Comparison of ENCODE assay signal across 20 cellular contexts in the genomic region with DNA sequence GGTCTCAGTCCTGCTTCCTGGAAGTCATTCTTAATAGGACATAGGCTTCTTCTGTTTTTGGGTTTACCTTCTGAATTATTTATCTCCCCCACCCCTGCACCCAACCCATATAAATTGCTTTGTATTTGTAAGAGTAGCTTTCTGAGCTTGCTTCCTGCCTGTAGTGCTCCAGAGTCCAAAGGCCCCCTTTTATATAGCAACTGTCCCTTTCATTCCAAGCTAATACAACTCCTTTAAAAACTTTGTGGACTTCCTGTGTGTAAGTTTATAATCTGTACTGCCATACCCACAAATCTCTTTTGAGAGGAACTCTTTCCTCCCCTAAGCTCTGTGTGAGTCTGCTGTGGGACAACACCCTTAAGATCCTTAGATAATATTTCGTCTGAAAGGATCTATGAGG. TPM values are rescaled to one million over a fixed set of nuclear protein-coding genes. Genes with fewer than 3 reads are reported as not detected.
DNase-seq lines count a peak whose midpoint lies in the region; ATAC-seq and TF ChIP-seq lines count a peak whose summit lies in the region.
"Had no signal": no experiment of that assay in that cellular context is flagged by ENCODE, and none has a peak within 500 bp of the region (broad histone marks: within the 10 kb centered on the region; RNA-seq: fewer than 3 reads in every experiment).

No MANE protein-coding gene starts in this region.

- no peaks in the 10 kb centered on the region for H3K27me3 Mint-ChIP-seq in activated naive CD4-positive, alpha-beta T cell treated with anti-CD3 and anti-CD28 coated beads, Interleukin-2, amount 50 U/mL, for 24 hours
- no peaks in the 10 kb centered on the region for H3K27me3 Mint-ChIP-seq in T-helper 2 cell treated with Interferon-gamma antibody and Interleukin-4, amounts not matched to agents 5 μg/mL and 100 μg/mL, for 36 hours (ENCODE audit: low read depth)
- H3K27me3 Mint-ChIP-seq in CD8-positive, alpha-beta T cell (ENCODE audit: low read depth): no peaks in the 10 kb centered on the region
- H3K27me3 Mint-ChIP-seq: CD4-positive, alpha-beta T cell had no signal

- H3K4me1 ChIP-seq in hepatocyte (ENCODE audit: insufficient read depth): peaks cover 11% of the 10 kb centered on the region
- H3K4me1 ChIP-seq in CD8-positive, alpha-beta T cell (ENCODE audit: insufficient read depth, low read length): peaks cover 10% of the 10 kb centered on the region
- H3K4me1 ChIP-seq: Caco-2 had no signal

- H3K36me3 Mint-ChIP-seq in activated naive CD4-positive, alpha-beta T cell treated with anti-CD3 and anti-CD28 coated beads, Interleukin-2, amount 50 U/mL, for 24 hours: peaks cover 42% of the 10 kb centered on the region
- H3K36me3 Mint-ChIP-seq in T-helper 2 cell treated with Interferon-gamma antibody and Interleukin-4, amounts not matched to agents 5 μg/mL and 100 μg/mL, for 36 hours (ENCODE audit: low read depth): peaks cover 60% of the 10 kb centered on the region
- peaks cover 35% of the 10 kb centered on the region for H3K36me3 Mint-ChIP-seq in CD8-positive, alpha-beta T cell

- no peaks in the 10 kb centered on the region for H3K27me3 ChIP-seq in hepatocyte
- no peaks in the 10 kb centered on the region for H3K27me3 ChIP-seq in CD8-positive, alpha-beta T cell (ENCODE audit: insufficient read depth, low read length)

- intact Hi-C loops in CD8-positive, alpha-beta T cell (cut with DNase I, micrococcal nuclease): no loop called here

- no peak for TF ChIP-seq CTCF in hepatocyte (IDR thresholded peaks at IDR 0.05; ENCODE audit: poor library complexity)
- no peak for TF ChIP-seq CTCF in CD8-positive, alpha-beta T cell (IDR thresholded peaks at IDR 0.05)

- peak overlapping the region; percentile 15 for H3K4me3 Mint-ChIP-seq in activated naive CD4-positive, alpha-beta T cell treated with anti-CD3 and anti-CD28 coated beads, Interleukin-2, amount 50 U/mL, for 24 hours
- H3K4me3 Mint-ChIP-seq in T-helper 2 cell treated with Interferon-gamma antibody and Interleukin-4, amounts not matched to agents 5 μg/mL and 100 μg/mL, for 36 hours: peak overlapping the region; percentile 31
- no peak overlapping the region for H3K4me3 Mint-ChIP-seq in CD8-positive, alpha-beta T cell
- H3K4me3 Mint-ChIP-seq: CD4-positive, alpha-beta T cell had no signal

- no peaks in the 10 kb centered on the region for H3K9me3 ChIP-seq in hepatocyte (ENCODE audit: low read depth)
- no peaks in the 10 kb centered on the region for H3K9me3 ChIP-seq in CD8-positive, alpha-beta T cell (ENCODE audit: low read length)
- H3K9me3 ChIP-seq: Caco-2 had no signal

- H3K36me3 ChIP-seq in hepatocyte (replicated peaks; ENCODE audit: insufficient read depth, low read depth): no peaks in the 10 kb centered on the region
- H3K36me3 ChIP-seq in CD8-positive, alpha-beta T cell (ENCODE audit: insufficient read depth, low read length): no peaks in the 10 kb centered on the region

- no peak overlapping the region for H3K4me3 ChIP-seq in hepatocyte
- no peak overlapping the region for H3K4me3 ChIP-seq in CD8-positive, alpha-beta T cell (ENCODE audit: low read depth, low read length)

- H3K27ac ChIP-seq in hepatocyte: peak overlapping the region; percentile 79
- H3K27ac ChIP-seq in CD8-positive, alpha-beta T cell (ENCODE audit: low read depth, low read length): no peak overlapping the region
- H3K27ac ChIP-seq: RWPE1 had no signal

- no peaks in the 10 kb centered on the region for H3K9me2 ChIP-seq in hepatocyte (replicated peaks; ENCODE audit: insufficient read depth)

- H3K4me2 ChIP-seq in hepatocyte: no peak overlapping the region

- POLR2A ChIA-PET in CD8-positive, alpha-beta T cell (lab: Charles Lee): no interaction called here

- H3K79me2 ChIP-seq in hepatocyte: peaks cover 61% of the 10 kb centered on the region

- H4K20me1 ChIP-seq in hepatocyte (ENCODE audit: insufficient read depth, poor library complexity, severe bottlenecking): no peaks in the 10 kb centered on the region

- H2AFZ ChIP-seq in hepatocyte: no peak overlapping the region

- H3K27ac Mint-ChIP-seq in activated naive CD4-positive, alpha-beta T cell treated with anti-CD3 and anti-CD28 coated beads, Interleukin-2, amount 50 U/mL, for 24 hours: no peak overlapping the region
- H3K27ac Mint-ChIP-seq in T-helper 2 cell treated with Interferon-gamma antibody and Interleukin-4, amounts not matched to agents 5 μg/mL and 100 μg/mL, for 36 hours: no peak overlapping the region
- H3K27ac Mint-ChIP-seq in CD8-positive, alpha-beta T cell: no peak overlapping the region
- H3K27ac Mint-ChIP-seq: CD4-positive, alpha-beta T cell had no signal

- CTCF ChIA-PET in CD8-positive, alpha-beta T cell (lab: Charles Lee): interaction anchor here (1.4 kb wide), 1 partner anchor 230 kb away, joined by 3 read pairs; no protein-coding TSS in a partner anchor

- 93% methylated on average over 1 of the region's 1 CpG for WGBS in hepatocyte (ENCODE audit: low lambda C conversion rate, missing lambda C conversion rate)

- no peak for DNase-seq in activated naive CD4-positive, alpha-beta T cell (lab: John Stamatoyannopoulos, UW)
- no peak for DNase-seq in T-helper 2 cell treated with Interferon-gamma antibody and Interleukin-4, amounts not matched to agents 5 μg/mL and 100 μg/mL, for 36 hours (ENCODE audit: low spot score)
- DNase-seq in hepatocyte (ENCODE audit: low spot score): no peak
- no peak for DNase-seq in islet precursor cell
- DNase-seq in CD8-positive, alpha-beta T cell: no peak
- DNase-seq: Caco-2; CD4-positive, alpha-beta T cell; DMS 273 treated with DMSO at 0.1 percent for 48 hours; DMS79 treated with DMSO at 0.1 percent for 48 hours; H7; KG1; NCI-H1092; NCI-H1436 treated with DMSO at 0.1 percent for 48 hours; NCI-H2029; NCI-H2227 treated with DMSO at 0.1 percent for 48 hours; NCI-H510A; SHP77 treated with DMSO at 0.1 percent for 48 hours had no signal

- no peaks in the 10 kb centered on the region for H3K9me3 Mint-ChIP-seq in activated naive CD4-positive, alpha-beta T cell treated with anti-CD3 and anti-CD28 coated beads, Interleukin-2, amount 50 U/mL, for 24 hours
- H3K9me3 Mint-ChIP-seq in T-helper 2 cell treated with Interferon-gamma antibody and Interleukin-4, amounts not matched to agents 5 μg/mL and 100 μg/mL, for 36 hours: peaks cover 25% of the 10 kb centered on the region
- no peaks in the 10 kb centered on the region for H3K9me3 Mint-ChIP-seq in CD8-positive, alpha-beta T cell
- H3K9me3 Mint-ChIP-seq: CD4-positive, alpha-beta T cell had no signal

- no peak for ATAC-seq in GM21786 (IDR thresholded peaks at IDR 0.05; ENCODE audit: unreplicated experiment)
- ATAC-seq in CD8-positive, alpha-beta T cell: no peak

- H3K4me1 Mint-ChIP-seq in activated naive CD4-positive, alpha-beta T cell treated with anti-CD3 and anti-CD28 coated beads, Interleukin-2, amount 50 U/mL, for 24 hours: peaks cover 51% of the 10 kb centered on the region
- H3K4me1 Mint-ChIP-seq in T-helper 2 cell treated with Interferon-gamma antibody and Interleukin-4, amounts not matched to agents 5 μg/mL and 100 μg/mL, for 36 hours (ENCODE audit: low read depth): peaks cover 52% of the 10 kb centered on the region
- H3K4me1 Mint-ChIP-seq in CD8-positive, alpha-beta T cell (ENCODE audit: low read depth): peaks cover 26% of the 10 kb centered on the region

RNA-seq across cellular contexts. Expression of a gene that starts 7.8 kb away (rescaled TPM):
- total RNA-seq in hepatocyte: 17.1 and 20.8 TPM in 2 replicates
- 11.8 and 14.3 TPM in 2 replicates for polyA plus RNA-seq in hepatocyte
- 1 to 10 TPM; 4.6 to 6.1 TPM for total RNA-seq in CD8-positive, alpha-beta T cell
